Comparison of ENCODE assay signal across 8 cellular contexts in the genomic region with DNA sequence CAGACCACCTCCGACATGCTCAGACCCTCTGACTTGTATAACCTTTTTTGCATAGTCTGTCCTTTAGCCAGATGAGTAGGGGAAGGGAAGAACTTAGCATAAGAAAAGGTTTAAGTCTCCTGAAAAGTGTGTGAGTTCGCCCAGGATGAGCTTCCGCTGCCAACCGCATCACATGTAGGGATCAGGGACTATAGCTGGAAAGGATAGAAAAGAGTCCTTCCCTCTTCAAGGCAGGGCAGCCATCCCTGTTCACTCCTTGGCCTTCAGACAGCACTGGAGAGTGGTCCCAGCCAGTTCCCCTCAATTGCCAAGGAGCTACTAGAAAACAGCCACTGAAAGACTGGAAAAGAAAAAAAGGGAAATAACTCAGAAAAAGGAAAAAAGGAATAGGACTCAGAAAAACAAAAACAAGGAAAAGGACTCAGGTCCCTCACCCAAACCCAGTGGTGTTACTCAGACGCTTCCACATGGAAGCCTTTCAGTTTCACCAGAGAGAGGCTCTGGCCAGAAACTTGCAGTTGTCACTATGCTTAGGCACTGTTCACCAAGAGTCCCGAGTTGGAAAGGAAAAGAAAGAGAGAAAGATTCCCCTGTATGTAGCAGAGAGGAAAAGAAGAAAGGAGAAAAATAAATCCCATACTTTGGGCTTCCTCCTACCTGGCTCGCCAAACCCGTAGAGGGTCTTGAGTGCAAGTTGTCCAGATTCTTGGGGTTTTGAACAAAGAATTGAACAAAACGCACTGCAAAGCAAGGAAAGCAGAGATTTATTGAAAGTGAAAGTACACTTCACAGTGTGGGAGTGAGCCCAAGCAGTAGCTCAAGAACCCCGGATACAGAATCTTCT. TPM values are rescaled to one million over a fixed set of nuclear protein-coding genes. Genes with fewer than 3 reads are reported as not detected.
DNase-seq lines count a peak whose midpoint lies in the region; ATAC-seq and TF ChIP-seq lines count a peak whose summit lies in the region.

No MANE protein-coding gene starts in this region.

- H4K20me1 ChIP-seq in hepatocyte (ENCODE audit: insufficient read depth, poor library complexity, severe bottlenecking): no peaks in the 10 kb centered on the region

- intact Hi-C loops in Panc1 (cut with micrococcal nuclease; ENCODE audit: unreplicated experiment): no loop called here

- 93% methylated on average over 10 of the region's 10 CpGs for WGBS in hepatocyte (ENCODE audit: low lambda C conversion rate, missing lambda C conversion rate)

- BruUV-seq in Panc1 (replicated peaks; lab: Mats Ljungman, UMichigan): TSS peak; percentile 87

- H3K27me3 Mint-ChIP-seq in T-helper 1 cell treated with Interleukin-12 subunit alpha and Interleukin-12 subunit beta and Interleukin-4 antibody, amounts not matched to agents 30 μg/mL and 1 μg/mL, for 36 hours (ENCODE audit: low read depth): no peaks in the 10 kb centered on the region

- no peaks in the 10 kb centered on the region for H3K9me3 ChIP-seq in Panc1 (ENCODE audit: control insufficient read depth, insufficient read depth, low read depth, low read length)
- H3K9me3 ChIP-seq in hepatocyte (ENCODE audit: low read depth): no peaks in the 10 kb centered on the region
- no peaks in the 10 kb centered on the region for H3K9me3 ChIP-seq in subcutaneous abdominal adipose tissue (ENCODE audit: control insufficient read depth in 5 of 5, low read length in 5 of 5)

- H3K27ac ChIP-seq in Panc1 (ENCODE audit: low read length): peak overlapping the region; percentile 96
- H3K27ac ChIP-seq in hepatocyte: no peak overlapping the region
- H3K27ac ChIP-seq in subcutaneous abdominal adipose tissue (ENCODE audit: low read depth, low read length): peak overlapping the region; percentile 48

- peaks cover 13% of the 10 kb centered on the region for H3K36me3 Mint-ChIP-seq in T-helper 1 cell treated with Interleukin-12 subunit alpha and Interleukin-12 subunit beta and Interleukin-4 antibody, amounts not matched to agents 30 μg/mL and 1 μg/mL, for 36 hours (ENCODE audit: low read depth)

- H3K27me3 ChIP-seq in Panc1 (ENCODE audit: control insufficient read depth, insufficient read depth, low read length) (no peaks in the 10 kb centered on the region), hepatocyte (no peaks in the 10 kb centered on the region), subcutaneous abdominal adipose tissue (ENCODE audit: control insufficient read depth in 5 of 5, insufficient read depth in 4 of 5, low read length in 5 of 5) (no peaks in the 10 kb centered on the region)

- H3K27ac Mint-ChIP-seq in T-helper 1 cell treated with Interleukin-12 subunit alpha and Interleukin-12 subunit beta and Interleukin-4 antibody, amounts not matched to agents 30 μg/mL and 1 μg/mL, for 36 hours: peak overlapping the region; percentile 94

- in situ Hi-C loops in Panc1 (cut with HindIII; ENCODE audit: low pct_unique_long_range_greater_than_20kb, low sequenced_read_pairs): no loop called here

- ATAC-seq in Panc1: no peak; the same call in 1 of the 2 replicates
- ATAC-seq in HG03159 (IDR thresholded peaks at IDR 0.05; ENCODE audit: unreplicated experiment): no peak
- ATAC-seq in GM21723 (IDR thresholded peaks at IDR 0.05; ENCODE audit: unreplicated experiment): no peak

- peaks cover 48% of the 10 kb centered on the region for H3K4me1 Mint-ChIP-seq in T-helper 1 cell treated with Interleukin-12 subunit alpha and Interleukin-12 subunit beta and Interleukin-4 antibody, amounts not matched to agents 30 μg/mL and 1 μg/mL, for 36 hours (ENCODE audit: low read depth)

- H3K79me2 ChIP-seq in hepatocyte: peaks cover 3% of the 10 kb centered on the region

- H3K9me2 ChIP-seq in hepatocyte (replicated peaks; ENCODE audit: insufficient read depth): no peaks in the 10 kb centered on the region

- H2AFZ ChIP-seq in hepatocyte: peak overlapping the region; percentile 13

- CTCF ChIA-PET in Panc1 (lab: Charles Lee): no interaction called here

- H3K4me2 ChIP-seq in hepatocyte: peak overlapping the region; percentile 60

- DNase-seq in T-helper 1 cell (no peak), Panc1 (ENCODE audit: low read depth, low spot score) (no peak), hepatocyte (ENCODE audit: low spot score) (no peak), ecto neural progenitor cell (ENCODE audit: low spot score) (no peak)

- peak overlapping the region; percentile 61 to 82 for H3K4me3 ChIP-seq in Panc1 (ENCODE audit: low read depth in 2 of 2, low read length in 2 of 2)
- no peak overlapping the region for H3K4me3 ChIP-seq in hepatocyte
- H3K4me3 ChIP-seq in subcutaneous abdominal adipose tissue (ENCODE audit: low read depth in 1 of 5, low read length in 5 of 5): peak overlapping the region; percentile 49 to 77 (median 60)

- H3K36me3 ChIP-seq in Panc1 (ENCODE audit: control insufficient read depth, insufficient read depth, low read length) (no peaks in the 10 kb centered on the region), hepatocyte (replicated peaks; ENCODE audit: insufficient read depth, low read depth) (no peaks in the 10 kb centered on the region), subcutaneous abdominal adipose tissue (ENCODE audit: control insufficient read depth in 5 of 5, insufficient read depth in 5 of 5, low read length in 5 of 5) (no peaks in the 10 kb centered on the region)

- peaks cover 12% of the 10 kb centered on the region for H3K9me3 Mint-ChIP-seq in T-helper 1 cell treated with Interleukin-12 subunit alpha and Interleukin-12 subunit beta and Interleukin-4 antibody, amounts not matched to agents 30 μg/mL and 1 μg/mL, for 36 hours

- no peak for TF ChIP-seq CTCF in Panc1 (IDR thresholded peaks at IDR 0.05)
- TF ChIP-seq CTCF in hepatocyte (IDR thresholded peaks at IDR 0.05; ENCODE audit: poor library complexity): no peak

- H3K4me1 ChIP-seq in Panc1 (ENCODE audit: control insufficient read depth, insufficient read depth, low read length) (peaks cover 10% of the 10 kb centered on the region), hepatocyte (ENCODE audit: insufficient read depth) (peaks cover 6% of the 10 kb centered on the region), subcutaneous abdominal adipose tissue (ENCODE audit: control insufficient read depth in 5 of 5, insufficient read depth in 5 of 5, low read length in 5 of 5) (peaks cover 6 to 40% (median 31%) of the 10 kb centered on the region in 5 donors)

- H3K9ac ChIP-seq in subcutaneous abdominal adipose tissue (ENCODE audit: low read length in 5 of 5): peak overlapping the region in 4 of 5 donors; percentile 5 to 71 (median 31)

- peak overlapping the region; percentile 77 for H3K4me3 Mint-ChIP-seq in T-helper 1 cell treated with Interleukin-12 subunit alpha and Interleukin-12 subunit beta and Interleukin-4 antibody, amounts not matched to agents 30 μg/mL and 1 μg/mL, for 36 hours

- POLR2A ChIA-PET in Panc1 (lab: Charles Lee): interaction anchor here (0.9 kb wide), 1 partner anchor 10 kb away, joined by 3 read pairs; no protein-coding TSS in a partner anchor

RNA-seq across cellular contexts. Expression of gene TM9SF2, which starts 5.6 kb away (rescaled TPM):
- total RNA-seq in Panc1 (2021; ENCODE audit: unreplicated experiment) (67.9 TPM), hepatocyte (272 and 280 TPM in 2 replicates)
- polyA plus RNA-seq in Panc1 (2012; ENCODE audit: insufficient read length): 36.0 TPM
- polyA plus RNA-seq in hepatocyte: 160 and 184 TPM in 2 replicates
